ENCODE assay signal across 26 cellular contexts in genomic region chr10:128440513-128441160, GRCh38.
"Had no signal": no experiment of that assay in that cellular context is flagged by ENCODE, and none has a peak within 500 bp of the region (broad histone marks: within the 10 kb centered on the region; RNA-seq: fewer than 3 reads in every experiment).

No MANE protein-coding gene starts in this region.

- H3K27ac Mint-ChIP-seq: activated naive CD4-positive, alpha-beta T cell treated with anti-CD3 and anti-CD28 coated beads for 36 hours; brain; immature natural killer cell; mesothelial cell of epicardium; nephron; stimulated activated effector memory CD8-positive, alpha-beta T cell treated with anti-CD3 and anti-CD28 coated beads, Interleukin-12 subunit alpha, Interleukin-12 subunit beta, amount 100 ng/mL, for 72 hours; T-helper 1 cell treated with Interleukin-12 subunit alpha and Interleukin-12 subunit beta and Interleukin-4 antibody, amounts not matched to agents 30 μg/mL and 1 μg/mL, for 36 hours had no signal

- H3K36me3 Mint-ChIP-seq: brain; immature natural killer cell; mesothelial cell of epicardium; stimulated activated effector memory CD8-positive, alpha-beta T cell treated with anti-CD3 and anti-CD28 coated beads, Interleukin-12 subunit alpha, Interleukin-12 subunit beta, amount 100 ng/mL, for 72 hours had no signal

- H3K9me3 Mint-ChIP-seq: activated naive CD4-positive, alpha-beta T cell treated with anti-CD3 and anti-CD28 coated beads for 36 hours; activated T-cell treated with anti-CD3 and anti-CD28 coated beads, Interleukin-2, amount 50 U/mL, for 4 hours; immature natural killer cell had no signal

- H3K4me3 ChIP-seq: dorsolateral prefrontal cortex, lower lobe of right lung, prostate gland, smooth muscle cell, thoracic aorta, upper lobe of right lung had no signal

- DNase-seq: activated CD4-positive, alpha-beta T cell treated with anti-CD3 and anti-CD28 coated beads, Interleukin-2, amount 50 U/mL, for 1 hour; activated CD4-positive, CD25-positive, alpha-beta regulatory T cell treated with anti-CD3 and anti-CD28 coated beads, Interleukin-2, amount 50 U/mL, for 72 hours; activated CD8-positive, alpha-beta memory T cell treated with anti-CD3 and anti-CD28 coated beads, Interleukin-2, amount 50 U/mL, for 4 hours; activated naive CD4-positive, alpha-beta T cell treated with anti-CD3 and anti-CD28 coated beads for 36 hours; activated T-cell treated with anti-CD3 and anti-CD28 coated beads, Interleukin-2, amount 50 U/mL, for 4 hours; anterior cingulate cortex; caudate nucleus; dorsolateral prefrontal cortex; erythroblast; head of caudate nucleus; immature natural killer cell; lower lobe of right lung; right cardiac atrium; stimulated activated CD4-positive, alpha-beta T cell treated with anti-CD3 and anti-CD28 coated beads, Interleukin-4, amount 100 ng/mL, for 24 hours; upper lobe of right lung had no signal

- H3K27ac ChIP-seq: dorsolateral prefrontal cortex, lower lobe of right lung, prostate gland, thoracic aorta, upper lobe of right lung had no signal

- H3K36me3 ChIP-seq: lower lobe of right lung, prostate gland, thoracic aorta, upper lobe of right lung had no signal

- H3K4me3 Mint-ChIP-seq: activated naive CD4-positive, alpha-beta T cell treated with anti-CD3 and anti-CD28 coated beads for 36 hours; activated T-cell treated with anti-CD3 and anti-CD28 coated beads, Interleukin-2, amount 50 U/mL, for 4 hours; brain; immature natural killer cell; mesothelial cell of epicardium; nephron; stimulated activated effector memory CD8-positive, alpha-beta T cell treated with anti-CD3 and anti-CD28 coated beads, Interleukin-12 subunit alpha, Interleukin-12 subunit beta, amount 100 ng/mL, for 72 hours; T-helper 1 cell treated with Interleukin-12 subunit alpha and Interleukin-12 subunit beta and Interleukin-4 antibody, amounts not matched to agents 30 μg/mL and 1 μg/mL, for 36 hours had no signal

- FAIRE-seq: colon, endometrium, frontal cortex had no signal

- H3K4me1 Mint-ChIP-seq: immature natural killer cell; mesothelial cell of epicardium; nephron; stimulated activated effector memory CD8-positive, alpha-beta T cell treated with anti-CD3 and anti-CD28 coated beads, Interleukin-12 subunit alpha, Interleukin-12 subunit beta, amount 100 ng/mL, for 72 hours had no signal

- ATAC-seq: activated T-cell treated with anti-CD3 and anti-CD28 coated beads, Interleukin-2, amount 50 U/mL, for 4 hours; lower lobe of right lung; right cardiac atrium; stimulated activated effector memory CD8-positive, alpha-beta T cell treated with anti-CD3 and anti-CD28 coated beads, Interleukin-12 subunit alpha, Interleukin-12 subunit beta, amount 100 ng/mL, for 72 hours; upper lobe of right lung had no signal

- H3K4me1 ChIP-seq: lower lobe of right lung, prostate gland, upper lobe of right lung had no signal

- H3K9me3 ChIP-seq: lower lobe of right lung, prostate gland, thoracic aorta, upper lobe of right lung had no signal
